ENCODE assay signal across 1 cellular context in the genomic region with DNA sequence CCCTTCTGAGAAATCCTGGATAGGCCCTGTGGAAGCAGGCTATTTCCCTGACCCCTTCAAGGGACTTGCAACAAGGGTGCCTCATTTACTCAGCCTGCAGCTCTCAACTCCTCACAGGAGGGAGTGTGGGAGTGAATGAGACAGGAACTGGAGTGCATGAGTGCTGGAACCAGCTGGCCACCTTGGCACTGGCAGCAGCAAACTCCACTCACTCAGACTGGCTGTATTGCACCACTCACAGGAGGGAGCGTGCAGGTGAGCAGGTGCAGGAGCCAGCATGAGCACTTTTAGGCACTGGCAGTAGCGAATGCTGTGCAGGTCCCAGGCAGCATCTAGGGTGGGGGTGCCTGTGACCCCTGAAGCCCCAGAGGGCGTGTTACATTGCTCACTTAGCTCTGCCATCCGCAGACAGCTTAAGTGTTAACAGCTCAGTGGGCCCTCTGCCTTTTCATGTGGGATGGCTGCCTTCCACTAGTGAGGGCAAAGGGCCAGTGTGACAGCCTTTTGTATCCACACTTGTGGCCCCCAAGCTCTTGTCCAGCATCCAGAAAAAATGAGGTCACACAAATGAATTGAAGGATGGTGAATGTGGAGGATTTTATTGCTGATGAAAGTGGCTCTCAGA.
TF ChIP-seq lines count a peak whose summit lies in the region.

No MANE protein-coding gene starts in this region.

TF ChIP-seq in H1, 55 proteins besides CTCF, POLR2A, EP300 and RAD21:
- TF ChIP-seq SRF (IDR thresholded peaks at IDR 0.05; ENCODE audit: low read depth, low read length) (no peak), EZH2 (IDR thresholded peaks at IDR 0.05; ENCODE audit: low read depth, low read length, severe bottlenecking) (no peak), FOSL1 (IDR thresholded peaks at IDR 0.05; ENCODE audit: insufficient read depth, low read depth, low read length) (no peak), CHD2 (IDR thresholded peaks at IDR 0.05; ENCODE audit: low read length) (no peak), TCF12 (IDR thresholded peaks at IDR 0.05; ENCODE audit: low read depth, low read length) (no peak), HDAC2 (IDR thresholded peaks at IDR 0.05; ENCODE audit: borderline replicate concordance in 1 of 2, low read depth in 2 of 2, low read length in 2 of 2) (no peak), PHF8 (conservative IDR thresholded peaks at IDR 0.05; ENCODE audit: low read depth, low read length) (no peak), SIN3A (conservative IDR thresholded peaks at IDR 0.05 in 1 of 2, IDR thresholded peaks at IDR 0.05 in 1 of 2; ENCODE audit: low read depth in 1 of 2, low read length in 2 of 2) (no peak), SIX5 (IDR thresholded peaks at IDR 0.05; ENCODE audit: low read depth, low read length) (no peak), BRCA1 (IDR thresholded peaks at IDR 0.05; ENCODE audit: low read depth, low read length) (no peak), MAX (IDR thresholded peaks at IDR 0.05) (no peak), SP1 (IDR thresholded peaks at IDR 0.05; ENCODE audit: low read depth, low read length) (no peak), RXRA (IDR thresholded peaks at IDR 0.05; ENCODE audit: insufficient read depth, low read depth, low read length) (no peak), ASH2L (IDR thresholded peaks at IDR 0.05; ENCODE audit: low read length) (no peak), EGR1 (IDR thresholded peaks at IDR 0.05; ENCODE audit: borderline replicate concordance, low read depth, low read length) (no peak)
TF ChIP-seq in H1: peak in this region for 0.
